1 cellular context compared by ENCODE assay signal in genomic region chr1:154998818-154999650, GRCh38.
A peak's percentile ranks its signal among the peaks of the same experiment; 100 is the strongest.
TF ChIP-seq lines count a peak whose summit lies in the region.

No MANE protein-coding gene starts in this region.

TF ChIP-seq in HepG2, 621 proteins besides CTCF, POLR2A, EP300 and RAD21 (continues in another document):
- TF ChIP-seq MAFG (CRISPR knock-in tag; IDR thresholded peaks at IDR 0.05) = no peak
- TF ChIP-seq SMC3 (IDR thresholded peaks at IDR 0.05; ENCODE audit: low read length) = 0 out of 2 replicates have a peak, but pooled peaks have one; percentile 12
- TF ChIP-seq SMYD3 (CRISPR knock-in tag; IDR thresholded peaks at IDR 0.05) = no peak
- TF ChIP-seq TFDP2 (CRISPR knock-in tag; IDR thresholded peaks at IDR 0.05) = no peak
- no peak for TF ChIP-seq WIZ (CRISPR knock-in tag; IDR thresholded peaks at IDR 0.05)
- TF ChIP-seq NR2F1 (CRISPR knock-in tag; IDR thresholded peaks at IDR 0.05) = no peak
- TF ChIP-seq HNRNPL (IDR thresholded peaks at IDR 0.05; ENCODE audit: low read depth, low read length) = 0 out of 2 replicates have a peak, but pooled peaks have one; percentile 32
- TF ChIP-seq KLF16 (CRISPR knock-in tag; IDR thresholded peaks at IDR 0.05) = no peak
- no peak for TF ChIP-seq NFE2L2 (IDR thresholded peaks at IDR 0.05; ENCODE audit: low read length)
- no peak for TF ChIP-seq ZNF382 (CRISPR knock-in tag; IDR thresholded peaks at IDR 0.05; ENCODE audit: borderline replicate concordance)
- TF ChIP-seq BORCS8-MEF2B (CRISPR knock-in tag; IDR thresholded peaks at IDR 0.05) = no peak
- no peak for TF ChIP-seq HNRNPUL1 (IDR thresholded peaks at IDR 0.05; ENCODE audit: low read depth, low read length)
- no peak for TF ChIP-seq IRF9 (CRISPR knock-in tag; IDR thresholded peaks at IDR 0.05; ENCODE audit: borderline replicate concordance)
- no peak for TF ChIP-seq SYNCRIP (IDR thresholded peaks at IDR 0.05; ENCODE audit: insufficient read depth, low read depth, low read length)
- no peak for TF ChIP-seq ZNF674 (CRISPR knock-in tag; IDR thresholded peaks at IDR 0.05; ENCODE audit: low read depth)
- no peak for TF ChIP-seq ZNF713 (CRISPR knock-in tag; IDR thresholded peaks at IDR 0.05)
- no peak for TF ChIP-seq JUNB (CRISPR knock-in tag; IDR thresholded peaks at IDR 0.05; ENCODE audit: borderline replicate concordance)
- no peak for TF ChIP-seq PRDM10 (CRISPR knock-in tag; IDR thresholded peaks at IDR 0.05; ENCODE audit: low read depth)
- no peak for TF ChIP-seq REL (CRISPR knock-in tag; conservative IDR thresholded peaks at IDR 0.05)
- no peak for TF ChIP-seq GRHL1 (CRISPR knock-in tag; conservative IDR thresholded peaks at IDR 0.05)
- TF ChIP-seq ZBTB43 (CRISPR knock-in tag; conservative IDR thresholded peaks at IDR 0.05) = no peak
- TF ChIP-seq ZBTB4 (CRISPR knock-in tag; IDR thresholded peaks at IDR 0.05; ENCODE audit: borderline replicate concordance) = no peak
- no peak for TF ChIP-seq TOPORS (CRISPR knock-in tag; IDR thresholded peaks at IDR 0.05)
- 0 out of 2 replicates have a peak, but pooled peaks have one; percentile 33 for TF ChIP-seq ADNP (CRISPR knock-in tag; IDR thresholded peaks at IDR 0.05)
- peak; percentile 54; the same call in 1 of the 2 replicates for TF ChIP-seq ZNF33B (CRISPR knock-in tag; IDR thresholded peaks at IDR 0.05)
- TF ChIP-seq ZNF552 (CRISPR knock-in tag; IDR thresholded peaks at IDR 0.05; ENCODE audit: borderline replicate concordance) = no peak
- TF ChIP-seq NFIB (CRISPR knock-in tag; IDR thresholded peaks at IDR 0.05; ENCODE audit: borderline replicate concordance) = no peak
- TF ChIP-seq ATF4 (CRISPR knock-in tag; IDR thresholded peaks at IDR 0.05) = no peak
- TF ChIP-seq ZNF44 (CRISPR knock-in tag; IDR thresholded peaks at IDR 0.05) = no peak
- TF ChIP-seq ZFX (CRISPR knock-in tag; IDR thresholded peaks at IDR 0.05; ENCODE audit: low read depth) = no peak
- TF ChIP-seq MED8 (CRISPR knock-in tag; IDR thresholded peaks at IDR 0.05; ENCODE audit: insufficient replicate concordance) = no peak
- TF ChIP-seq MIER2 (CRISPR knock-in tag; IDR thresholded peaks at IDR 0.05) = no peak
- peak; percentile 79 for TF ChIP-seq ZBTB33 (CRISPR knock-in tag; IDR thresholded peaks at IDR 0.05)
- no peak for TF ChIP-seq ARID3A (IDR thresholded peaks at IDR 0.05; ENCODE audit: low read depth, low read length)
- no peak for TF ChIP-seq ZNF567 (CRISPR knock-in tag; IDR thresholded peaks at IDR 0.05; ENCODE audit: borderline replicate concordance)
- TF ChIP-seq ZNF512B (CRISPR knock-in tag; IDR thresholded peaks at IDR 0.05; ENCODE audit: borderline replicate concordance) = no peak
- peak; percentile 54 for TF ChIP-seq AGO2 (optimal IDR thresholded peaks at IDR 0.05; ENCODE audit: low read depth, low read length)
- no peak for TF ChIP-seq MXI1 (IDR thresholded peaks at IDR 0.05; ENCODE audit: borderline replicate concordance, low read depth, low read length)
